24 cellular contexts compared by ENCODE assay signal in genomic region chr18:39326772-39327171, GRCh38.
"Had no signal": no experiment of that assay in that cellular context is flagged by ENCODE, and none has a peak within 500 bp of the region (broad histone marks: within the 10 kb centered on the region; RNA-seq: fewer than 3 reads in every experiment).

No MANE protein-coding gene starts in this region.

- H3K4me1 ChIP-seq: parathyroid adenoma, psoas muscle, right lobe of liver, sigmoid colon, stomach, suprapubic skin, testis, tibial artery, transverse colon, upper lobe of left lung had no signal

- H3K27ac ChIP-seq: neutrophil, ovary, parathyroid adenoma, psoas muscle, right lobe of liver, sigmoid colon, stomach, suprapubic skin, testis, tibial artery, transverse colon, upper lobe of left lung had no signal

- H3K36me3 ChIP-seq: neutrophil, ovary, right lobe of liver, sigmoid colon, stomach, suprapubic skin, tibial artery, transverse colon, upper lobe of left lung had no signal

- DNase-seq: naive B cell; naive thymus-derived CD8-positive, alpha-beta T cell; nephron progenitor cell; nucleus accumbens; ovary; psoas muscle; right cardiac atrium; right lobe of liver; sigmoid colon; small intestine; stimulated activated CD4-positive, alpha-beta T cell treated with anti-CD3 and anti-CD28 coated beads, Interleukin-15, amount 100 ng/mL, for 24 hours; stimulated activated CD4-positive, alpha-beta T cell treated with anti-CD3 and anti-CD28 coated beads, Interleukin-2, amount 100 ng/mL, for 24 hours; stimulated activated CD4-positive, alpha-beta T cell treated with anti-CD3 and anti-CD28 coated beads, Interleukin-2, amount 100 ng/mL, for 48 hours; stimulated activated CD4-positive, alpha-beta T cell treated with anti-CD3 and anti-CD28 coated beads, Interleukin-4, amount 100 ng/mL, for 24 hours; stimulated activated naive B cell treated with anti-CD40 and anti-IgM and Interleukin-4, amounts not matched to agents 10 μg/mL and 1 μg/mL and 100 μg/mL, for 72 hours; stimulated activated naive CD4-positive, alpha-beta T cell treated with Interleukin-2 at 50 U/mL for 16 hours; stomach; testis; tibial artery; transverse colon; upper lobe of left lung had no signal

- H3K9me3 ChIP-seq: neutrophil, ovary, psoas muscle, right lobe of liver, sigmoid colon, stomach, suprapubic skin, testis, tibial artery, transverse colon, upper lobe of left lung had no signal

- H3K27me3 ChIP-seq: neutrophil, ovary, right lobe of liver, sigmoid colon, stomach, suprapubic skin, testis, tibial artery, transverse colon, upper lobe of left lung had no signal

- H3K4me3 ChIP-seq: ovary, psoas muscle, right lobe of liver, sigmoid colon, stomach, suprapubic skin, testis, tibial artery, transverse colon, upper lobe of left lung had no signal
